Comparison of ENCODE assay signal across 8 cellular contexts in genomic region chr10:73246322-73246782, GRCh38. TPM values are rescaled to one million over a fixed set of nuclear protein-coding genes. Genes with fewer than 3 reads are reported as not detected.
DNase-seq lines count a peak whose midpoint lies in the region; ATAC-seq and TF ChIP-seq lines count a peak whose summit lies in the region.

No MANE protein-coding gene starts in this region.

- H3K18ac ChIP-seq in H9 (ENCODE audit: insufficient read length, low read depth, low read length): peak overlapping the region; percentile 1

- no peak overlapping the region for H2BK5ac ChIP-seq in H9 (ENCODE audit: insufficient read length, low read length)

- WGBS in H9 (ENCODE audit: extremely low coverage, insufficient read length, low lambda C conversion rate): no CpG with 5 or more reads among the region's 13 CpGs

- H4K5ac ChIP-seq in H9 (ENCODE audit: insufficient read length, low read depth, low read length): no peak overlapping the region

- no peaks in the 10 kb centered on the region for H3K4me1 ChIP-seq in H9 (ENCODE audit: insufficient read depth, low read length)

- no peaks in the 10 kb centered on the region for H3K27me3 Mint-ChIP-seq in H9 (ENCODE audit: low read depth)

- H3K79me2 ChIP-seq in H9 (ENCODE audit: insufficient read depth, low read length): peaks cover 9% of the 10 kb centered on the region; the same call in 1 of the 2 replicates

- no peak overlapping the region; the same call in 1 of the 2 replicates for H3K4ac ChIP-seq in H9 (ENCODE audit: low read depth, low read length)

- no peaks in the 10 kb centered on the region; a peak in 1 of 5 replicates for H3K9me3 Mint-ChIP-seq in H9

- H2BK120ac ChIP-seq in H9 (ENCODE audit: low read depth, low read length, poor library complexity, severe bottlenecking): no peak overlapping the region

- H4K8ac ChIP-seq in H9 (replicated peaks; ENCODE audit: insufficient read length, low read depth, low read length): no peak overlapping the region

- H3K23ac ChIP-seq in H9 (ENCODE audit: insufficient read length, low read depth, low read length): no peak overlapping the region

- H2BK12ac ChIP-seq in H9 (ENCODE audit: insufficient read length, low read depth, low read length): no peak overlapping the region

- H3K4me1 Mint-ChIP-seq in H9: peaks cover 30 to 35% of the 10 kb centered on the region in 2 experiments

- peak overlapping the region; percentile 91 for H3K27ac ChIP-seq in H9 (ENCODE audit: insufficient read length, low read depth, low read length)
- H3K27ac ChIP-seq in skin epidermis: peak overlapping the region in 20 of 21 experiments; percentile 32 to 92 (median 82)

- H3T11ph ChIP-seq in H9 (ENCODE audit: low read length): no peak overlapping the region

- peak; percentile 33 for ATAC-seq in left ventricle myocardium superior
- no peak for ATAC-seq in GM19328 (IDR thresholded peaks at IDR 0.05; ENCODE audit: unreplicated experiment)
- no peak for ATAC-seq in left lobe of liver

- no peak overlapping the region for H2BK15ac ChIP-seq in H9 (ENCODE audit: low read depth, low read length)

- peaks cover under 1% of the 10 kb centered on the region for H3K23me2 ChIP-seq in H9 (ENCODE audit: insufficient read length, low read depth, low read length, poor library complexity, severe bottlenecking)

- H3K56ac ChIP-seq in H9 (ENCODE audit: insufficient read length, low read depth, low read length): peak overlapping the region; percentile 26

- no peak overlapping the region for H4K91ac ChIP-seq in H9 (ENCODE audit: insufficient read length, low read depth, low read length)

- peak overlapping the region; percentile 99 to 100 (median 99) for H3K27ac Mint-ChIP-seq in H9

- peak overlapping the region; percentile 29 for H3K4me2 ChIP-seq in H9 (ENCODE audit: insufficient read depth, insufficient read length, low read length)

- intact Hi-C loops in left ventricle myocardium superior (cut with micrococcal nuclease): no loop called here

- H2AK5ac ChIP-seq in H9 (ENCODE audit: insufficient read length, low read length): no peak overlapping the region

- DNase-seq in H9 (no peak), left ventricle myocardium superior (no peak), left lobe of liver (ENCODE audit: low spot score) (no peak), ecto neural progenitor cell (ENCODE audit: low spot score) (no peak), G401 (ENCODE audit: low spot score) (no peak)

- H3K4me3 Mint-ChIP-seq in H9: peak overlapping the region; percentile 99

- H3K4me3 ChIP-seq in WI38 (ENCODE audit: low read depth, low read length): peak overlapping the region; percentile 90
- peak overlapping the region; percentile 55 to 85 (median 74) for H3K4me3 ChIP-seq in skin epidermis

- H3K9me3 ChIP-seq in H9 (ENCODE audit: control insufficient read depth, low read depth, low read length): no peaks in the 10 kb centered on the region

- H3K79me1 ChIP-seq in H9 (ENCODE audit: insufficient read depth, low read depth, low read length, poor library complexity, severe bottlenecking): peaks cover 16% of the 10 kb centered on the region

- H3K36me3 Mint-ChIP-seq in H9 (ENCODE audit: insufficient read depth in 1 of 3, low read depth in 3 of 3): peaks cover 52 to 78% (median 70%) of the 10 kb centered on the region in 3 experiments

- in situ Hi-C loops in G401 (cut with HindIII; ENCODE audit: low sequenced_read_pairs): no loop called here

- H3K27me3 ChIP-seq in H9 (ENCODE audit: insufficient read depth, low read length): no peaks in the 10 kb centered on the region

- no peak overlapping the region for H2AFZ ChIP-seq in H9 (ENCODE audit: low read length)

- TF ChIP-seq CTCF in H9 (conservative IDR thresholded peaks at IDR 0.05): no peak
- TF ChIP-seq CTCF in WI38 (IDR thresholded peaks at IDR 0.05; ENCODE audit: low read depth, low read length): no peak

- peak overlapping the region; percentile 98; the same call in 1 of the 2 replicates for H3K14ac ChIP-seq in H9 (ENCODE audit: insufficient read depth, low read length)

- no peaks in the 10 kb centered on the region for H4K20me1 ChIP-seq in H9 (ENCODE audit: control insufficient read depth, insufficient read depth, insufficient read length)

- H3K9ac ChIP-seq in H9 (ENCODE audit: extremely low read depth, insufficient read length, low read length): peak overlapping the region; percentile 98

- H2BK20ac ChIP-seq in H9 (ENCODE audit: low read depth, low read length, poor library complexity, severe bottlenecking): no peak overlapping the region

RNA-seq across cellular contexts. Expression of gene DNAJC9, which starts 0.7 kb away (rescaled TPM):
- total RNA-seq in H9 (2021) (45.7 and 47.7 TPM in 2 replicates), left ventricle myocardium superior (9.6 TPM), left lobe of liver (5.8 TPM)
- 43.4 and 53.3 TPM in 2 replicates for total RNA-seq in G401 (2014; rRNA removed; shearing (Covaris generic))

RNA-seq across cellular contexts. Expression of gene MRPS16, which starts 6.1 kb away (rescaled TPM):
- 122 and 128 TPM in 2 replicates for total RNA-seq in H9 (2021)
- total RNA-seq in left ventricle myocardium superior: 109 TPM
- 53.6 TPM for total RNA-seq in left lobe of liver
- total RNA-seq in G401 (2014; rRNA removed; shearing (Covaris generic)): 73.5 and 94.1 TPM in 2 replicates
